8 cellular contexts compared by ENCODE assay signal in genomic region chr15:51830279-51830806, GRCh38. TPM values are rescaled to one million over a fixed set of nuclear protein-coding genes. Genes with fewer than 3 reads are reported as not detected.
A peak's percentile ranks its signal among the peaks of the same experiment; 100 is the strongest.
DNase-seq lines count a peak whose midpoint lies in the region; ATAC-seq lines count a peak whose summit lies in the region.

No MANE protein-coding gene starts in this region.

- H3K36me3 ChIP-seq in HUES6 (ENCODE audit: control insufficient read depth, insufficient read depth, low read length) (no peaks in the 10 kb centered on the region), adipocyte (ENCODE audit: control insufficient read depth, insufficient read depth, low read length, severe bottlenecking) (no peaks in the 10 kb centered on the region), skeletal muscle satellite cell (ENCODE audit: insufficient read depth, low read length) (no peaks in the 10 kb centered on the region)

- H3K4me3 ChIP-seq in HUES6 (ENCODE audit: low read depth, low read length), result peak overlapping the region; percentile 71
- H3K4me3 ChIP-seq in adipocyte (ENCODE audit: low read length), result peak overlapping the region; percentile 86
- H3K4me3 ChIP-seq in iPS-11a (ENCODE audit: low read depth, low read length), result peak overlapping the region; percentile 83
- H3K4me3 ChIP-seq in skeletal muscle satellite cell (ENCODE audit: low read length), result peak overlapping the region; percentile 82

- no peak overlapping the region; the same call in 1 of the 2 replicates for H3K27ac ChIP-seq in HUES6 (ENCODE audit: low read depth, low read length)

- H3K4me1 ChIP-seq in HUES6 (ENCODE audit: control insufficient read depth, insufficient read depth, low read length), result peaks cover 11% of the 10 kb centered on the region; the same call in 1 of the 2 replicates
- H3K4me1 ChIP-seq in adipocyte (ENCODE audit: control insufficient read depth, insufficient read depth, low read length), result peaks cover 13% of the 10 kb centered on the region
- peaks cover 39% of the 10 kb centered on the region for H3K4me1 ChIP-seq in skeletal muscle satellite cell (ENCODE audit: control insufficient read depth, insufficient read depth, low read length)

- H3K4me2 ChIP-seq in skeletal muscle satellite cell (ENCODE audit: low read length), result peak overlapping the region; percentile 83

- H3K9ac ChIP-seq in HUES6 (ENCODE audit: low read length) (peak overlapping the region; percentile 69), adipocyte (ENCODE audit: low read length) (peak overlapping the region; percentile 84), skeletal muscle satellite cell (ENCODE audit: low read depth, low read length) (peak overlapping the region; percentile 86)

- ATAC-seq in GM18502 (IDR thresholded peaks at IDR 0.05; ENCODE audit: poor library complexity, unreplicated experiment) (peak; percentile 15), HG02884 (IDR thresholded peaks at IDR 0.05; ENCODE audit: unreplicated experiment) (no peak)

- H3K27me3 ChIP-seq in HUES6 (ENCODE audit: control insufficient read depth, insufficient read depth, low read length) (no peaks in the 10 kb centered on the region), adipocyte (replicated peaks; ENCODE audit: control insufficient read depth, insufficient read depth, low read length) (no peaks in the 10 kb centered on the region), skeletal muscle satellite cell (ENCODE audit: control insufficient read depth, insufficient read depth, low read length) (no peaks in the 10 kb centered on the region)

- DNase-seq in adipocyte (ENCODE audit: low read depth) (peak; percentile 71), COR-L47 (lab: John Stamatoyannopoulos, UW) (no peak), COLO668 (lab: John Stamatoyannopoulos, UW; ENCODE audit: unreplicated experiment) (no peak)

- H3K9me3 ChIP-seq in HUES6 (ENCODE audit: control insufficient read depth, insufficient read depth, low read depth, low read length) (no peaks in the 10 kb centered on the region), adipocyte (ENCODE audit: control insufficient read depth, low read length) (no peaks in the 10 kb centered on the region), skeletal muscle satellite cell (replicated peaks; ENCODE audit: low read length) (no peaks in the 10 kb centered on the region)

RNA-seq across cellular contexts. Expression of gene TMOD3, which starts 0.9 kb away (rescaled TPM):
- 47.4 and 49.4 TPM in 2 replicates for total RNA-seq in skeletal muscle satellite cell (2012; rRNA removed)
